Comparison of ENCODE assay signal across 29 cellular contexts in the genomic region with DNA sequence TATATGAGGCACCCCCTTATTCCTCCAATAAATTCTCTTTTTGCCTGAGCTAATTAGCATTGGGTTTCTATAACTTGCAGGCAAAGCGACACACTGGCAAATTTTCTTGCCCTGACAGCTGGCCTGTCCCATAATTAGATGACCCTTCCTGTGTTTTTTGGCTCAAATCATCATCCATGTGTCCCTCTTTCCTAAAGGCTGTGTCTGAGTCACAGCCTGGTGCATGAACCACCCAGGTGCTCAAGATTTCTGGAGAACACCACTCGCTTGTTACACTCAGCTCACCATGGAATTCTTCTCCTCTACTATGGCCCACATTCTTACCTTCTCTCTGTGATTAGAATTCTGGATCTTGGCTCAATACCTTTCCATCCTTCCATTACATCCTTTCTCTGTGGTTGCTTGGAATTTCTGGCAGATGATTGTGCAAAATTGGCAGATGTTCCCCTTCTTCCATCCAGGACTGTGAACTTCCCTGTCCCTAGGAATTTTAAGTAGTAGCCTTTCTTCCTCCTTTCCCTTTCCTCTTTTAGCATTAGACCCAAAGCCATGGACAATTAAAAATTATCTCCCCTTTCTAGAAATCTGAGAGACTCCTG.
DNase-seq lines count a peak whose midpoint lies in the region; ATAC-seq, FAIRE-seq and TF ChIP-seq lines count a peak whose summit lies in the region.
"Had no signal": no experiment of that assay in that cellular context is flagged by ENCODE, and none has a peak within 500 bp of the region (broad histone marks: within the 10 kb centered on the region; RNA-seq: fewer than 3 reads in every experiment).

No MANE protein-coding gene starts in this region.

- no peak overlapping the region for H3K4me2 ChIP-seq in SK-N-SH

- 91% methylated on average over 2 of the region's 2 CpGs for WGBS in SK-N-SH (ENCODE audit: low lambda C conversion rate)

- POLR2A ChIA-PET in SK-N-SH (lab: Yijun Ruan, JAX): no interaction called here

- H3K36me3 Mint-ChIP-seq in brain (no peaks in the 10 kb centered on the region), glutamatergic neuron (ENCODE audit: unreplicated experiment) (no peaks in the 10 kb centered on the region)
- H3K36me3 Mint-ChIP-seq: naive B cell had no signal

- FAIRE-seq in urothelium cell line (lab: Jason Lieb, UNC): no peak
- FAIRE-seq: A204.1 had no signal

- H3K79me2 ChIP-seq in SK-N-SH (ENCODE audit: insufficient read depth): no peaks in the 10 kb centered on the region

- ATAC-seq in SK-N-SH treated with all-trans-retinoic acid at 6 μM for 48 hours (no peak; the same call in 2 of the 3 replicates), HG03095 (IDR thresholded peaks at IDR 0.05; ENCODE audit: unreplicated experiment) (no peak), HG03159 (IDR thresholded peaks at IDR 0.05; ENCODE audit: unreplicated experiment) (no peak)
- ATAC-seq: gastroesophageal sphincter, left lobe of liver had no signal

- H3K4me3 ChIP-seq in SK-N-SH (ENCODE audit: low read depth in 2 of 2, low read length in 1 of 2): no peak overlapping the region
- H3K4me3 ChIP-seq: cardiac muscle cell, gastroesophageal sphincter, tibial artery had no signal

- no peak for TF ChIP-seq EP300 in SK-N-SH (IDR thresholded peaks at IDR 0.05; ENCODE audit: borderline replicate concordance in 1 of 2, low read depth in 1 of 2, low read length in 1 of 2)

- no peaks in the 10 kb centered on the region for H3K36me3 ChIP-seq in SK-N-SH (replicated peaks in 1 of 2; ENCODE audit: control insufficient read depth in 1 of 2, insufficient read depth in 2 of 2, low read length in 1 of 2)
- H3K36me3 ChIP-seq: cardiac muscle cell, gastroesophageal sphincter, tibial artery had no signal

- H3K9me3 Mint-ChIP-seq in brain: peaks cover 0 to 4% (median 0%) of the 10 kb centered on the region in 5 experiments
- H3K9me3 Mint-ChIP-seq in glutamatergic neuron (ENCODE audit: unreplicated experiment): peaks cover 4% of the 10 kb centered on the region
- H3K9me3 Mint-ChIP-seq: H9 had no signal

- H3K27me3 ChIP-seq in SK-N-SH (ENCODE audit: insufficient read depth): no peaks in the 10 kb centered on the region
- H3K27me3 ChIP-seq: cardiac muscle cell, gastroesophageal sphincter, tibial artery had no signal

- H3K4me3 Mint-ChIP-seq in brain: no peak overlapping the region
- peak overlapping the region; percentile 45 for H3K4me3 Mint-ChIP-seq in glutamatergic neuron (ENCODE audit: unreplicated experiment)
- H3K4me3 Mint-ChIP-seq: activated CD4-positive, alpha-beta T cell treated with anti-CD3 and anti-CD28 coated beads, Interleukin-2, amount 10 ng/mL, durations not matched to agents 7 days and 5 days; activated T-cell treated with anti-CD3 and anti-CD28 coated beads, Interleukin-2, amount 50 U/mL, for 24 hours; H9; naive B cell had no signal

- H3K27ac Mint-ChIP-seq in brain (peak overlapping the region in 3 of 5 experiments; percentile 26 to 52 (median 49)), glutamatergic neuron (ENCODE audit: unreplicated experiment) (peak overlapping the region; percentile 45)
- H3K27ac Mint-ChIP-seq: activated CD4-positive, alpha-beta T cell treated with anti-CD3 and anti-CD28 coated beads, Interleukin-2, amount 10 ng/mL, durations not matched to agents 7 days and 5 days; activated T-cell treated with anti-CD3 and anti-CD28 coated beads, Interleukin-2, amount 50 U/mL, for 24 hours; H9; naive B cell had no signal

- peaks cover 0 to 18% of the 10 kb centered on the region in 2 experiments; a peak in 2 of 4 replicates for H3K4me1 ChIP-seq in SK-N-SH (ENCODE audit: control insufficient read depth in 1 of 2, insufficient read depth in 2 of 2, low read depth in 1 of 2, low read length in 1 of 2)

- no peaks in the 10 kb centered on the region for H4K20me1 ChIP-seq in SK-N-SH (ENCODE audit: insufficient read depth)

- H3K9me2 ChIP-seq in SK-N-SH: no peaks in the 10 kb centered on the region

- no peak overlapping the region for H2AFZ ChIP-seq in SK-N-SH (ENCODE audit: low read depth)

- H3K27me3 Mint-ChIP-seq in brain (no peaks in the 10 kb centered on the region), glutamatergic neuron (ENCODE audit: unreplicated experiment) (peaks cover 4% of the 10 kb centered on the region)
- H3K27me3 Mint-ChIP-seq: activated T-cell treated with anti-CD3 and anti-CD28 coated beads, Interleukin-2, amount 50 U/mL, for 24 hours had no signal

- TF ChIP-seq RAD21 in SK-N-SH (IDR thresholded peaks at IDR 0.05; ENCODE audit: low read length): no peak

- CTCF ChIA-PET in SK-N-SH (lab: Yijun Ruan, JAX): interaction anchor here (0.9 to 2.9 kb wide), 3 partner anchors 40 to 213 kb away, joined by 4 to 10 read pairs (median 6); no protein-coding TSS in a partner anchor

- H3F3A ChIP-seq in SK-N-SH (replicated peaks; ENCODE audit: insufficient read depth): peaks cover 4% of the 10 kb centered on the region

- peaks cover 67% of the 10 kb centered on the region for H3K4me1 Mint-ChIP-seq in brain
- H3K4me1 Mint-ChIP-seq in glutamatergic neuron (ENCODE audit: low read depth, unreplicated experiment): peaks cover 45% of the 10 kb centered on the region

- no peaks in the 10 kb centered on the region for H3K9me3 ChIP-seq in SK-N-SH
- H3K9me3 ChIP-seq: gastroesophageal sphincter, tibial artery had no signal

- H3K9ac ChIP-seq in SK-N-SH: no peak overlapping the region

- TF ChIP-seq CTCF in SK-N-SH (IDR thresholded peaks at IDR 0.05): no peak
- no peak for TF ChIP-seq CTCF in brain (conservative IDR thresholded peaks at IDR 0.05)
- TF ChIP-seq CTCF in glutamatergic neuron (IDR thresholded peaks at IDR 0.05; ENCODE audit: partially characterized antibody, unreplicated experiment): no peak

- no peak for DNase-seq in SK-N-SH
- no peak for DNase-seq in glutamatergic neuron
- peak; percentile 5 for DNase-seq in urothelium cell line (ENCODE audit: low spot score)
- no peak for DNase-seq in NOMO-1 (lab: John Stamatoyannopoulos, UW; ENCODE audit: unreplicated experiment in 2 of 2)
- DNase-seq: activated CD4-positive, alpha-beta T cell treated with anti-CD3 and anti-CD28 coated beads, Interleukin-2, amount 10 ng/mL, durations not matched to agents 7 days and 5 days; activated gamma-delta T cell treated with Interleukin-2 at 50 U/mL for 16 hours; activated T-cell treated with anti-CD3 and anti-CD28 coated beads, Interleukin-2, amount 50 U/mL, for 24 hours; cortex of kidney; DMS53; GDM1; H9; hypothalamus; KG1; mesenchymal stem cell; naive B cell; NCI-H1436; occipital lobe; retina; Right ventricle myocardium superior; stimulated activated CD4-positive, alpha-beta T cell treated with anti-CD3 and anti-CD28 coated beads, Interleukin-2, amount 100 ng/mL, for 24 hours; tibial artery had no signal

- H3K27ac ChIP-seq in SK-N-SH (ENCODE audit: low read depth in 2 of 2, low read length in 1 of 2): no peak overlapping the region
- H3K27ac ChIP-seq: cardiac muscle cell, gastroesophageal sphincter, tibial artery had no signal

TF ChIP-seq in SK-N-SH, 30 proteins besides CTCF, POLR2A, EP300 and RAD21:
- TF ChIP-seq NFIC (IDR thresholded peaks at IDR 0.05; ENCODE audit: borderline replicate concordance): peak; percentile 18; the same call in 1 of the 2 replicates
- TF ChIP-seq RCOR1 (IDR thresholded peaks at IDR 0.05; ENCODE audit: low read length): no peak
- TF ChIP-seq SIN3A (IDR thresholded peaks at IDR 0.05; ENCODE audit: borderline replicate concordance, low read depth, low read length): no peak
- TF ChIP-seq, protein P1, sequence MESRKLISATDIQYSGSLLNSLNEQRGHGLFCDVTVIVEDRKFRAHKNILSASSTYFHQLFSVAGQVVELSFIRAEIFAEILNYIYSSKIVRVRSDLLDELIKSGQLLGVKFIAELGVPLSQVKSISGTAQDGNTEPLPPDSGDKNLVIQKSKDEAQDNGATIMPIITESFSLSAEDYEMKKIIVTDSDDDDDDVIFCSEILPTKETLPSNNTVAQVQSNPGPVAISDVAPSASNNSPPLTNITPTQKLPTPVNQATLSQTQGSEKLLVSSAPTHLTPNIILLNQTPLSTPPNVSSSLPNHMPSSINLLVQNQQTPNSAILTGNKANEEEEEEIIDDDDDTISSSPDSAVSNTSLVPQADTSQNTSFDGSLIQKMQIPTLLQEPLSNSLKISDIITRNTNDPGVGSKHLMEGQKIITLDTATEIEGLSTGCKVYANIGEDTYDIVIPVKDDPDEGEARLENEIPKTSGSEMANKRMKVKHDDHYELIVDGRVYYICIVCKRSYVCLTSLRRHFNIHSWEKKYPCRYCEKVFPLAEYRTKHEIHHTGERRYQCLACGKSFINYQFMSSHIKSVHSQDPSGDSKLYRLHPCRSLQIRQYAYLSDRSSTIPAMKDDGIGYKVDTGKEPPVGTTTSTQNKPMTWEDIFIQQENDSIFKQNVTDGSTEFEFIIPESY (IDR thresholded peaks at IDR 0.05; ENCODE audit: borderline replicate concordance, low read depth): no peak
- no peak for TF ChIP-seq ELF1 (IDR thresholded peaks at IDR 0.05)
- TF ChIP-seq YY1 (IDR thresholded peaks at IDR 0.05; ENCODE audit: low read depth): no peak

TF ChIP-seq in SK-N-SH treated with all-trans-retinoic acid at 6 μM for 48 hours, 23 proteins besides CTCF, POLR2A, EP300 and RAD21 (continues in another document):
- TF ChIP-seq, protein P2, sequence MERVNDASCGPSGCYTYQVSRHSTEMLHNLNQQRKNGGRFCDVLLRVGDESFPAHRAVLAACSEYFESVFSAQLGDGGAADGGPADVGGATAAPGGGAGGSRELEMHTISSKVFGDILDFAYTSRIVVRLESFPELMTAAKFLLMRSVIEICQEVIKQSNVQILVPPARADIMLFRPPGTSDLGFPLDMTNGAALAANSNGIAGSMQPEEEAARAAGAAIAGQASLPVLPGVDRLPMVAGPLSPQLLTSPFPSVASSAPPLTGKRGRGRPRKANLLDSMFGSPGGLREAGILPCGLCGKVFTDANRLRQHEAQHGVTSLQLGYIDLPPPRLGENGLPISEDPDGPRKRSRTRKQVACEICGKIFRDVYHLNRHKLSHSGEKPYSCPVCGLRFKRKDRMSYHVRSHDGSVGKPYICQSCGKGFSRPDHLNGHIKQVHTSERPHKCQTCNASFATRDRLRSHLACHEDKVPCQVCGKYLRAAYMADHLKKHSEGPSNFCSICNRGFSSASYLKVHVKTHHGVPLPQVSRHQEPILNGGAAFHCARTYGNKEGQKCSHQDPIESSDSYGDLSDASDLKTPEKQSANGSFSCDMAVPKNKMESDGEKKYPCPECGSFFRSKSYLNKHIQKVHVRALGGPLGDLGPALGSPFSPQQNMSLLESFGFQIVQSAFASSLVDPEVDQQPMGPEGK (CRISPR knock-in tag; IDR thresholded peaks at IDR 0.05; ENCODE audit: borderline replicate concordance): no peak
- TF ChIP-seq ZFP30 (CRISPR knock-in tag; IDR thresholded peaks at IDR 0.05): no peak
- TF ChIP-seq ZNF70 (CRISPR knock-in tag; IDR thresholded peaks at IDR 0.05): no peak
- TF ChIP-seq OSR1 (CRISPR knock-in tag; IDR thresholded peaks at IDR 0.05): no peak
- TF ChIP-seq SNAI2 (CRISPR knock-in tag; IDR thresholded peaks at IDR 0.05): no peak
- TF ChIP-seq ZNF565 (CRISPR knock-in tag; conservative IDR thresholded peaks at IDR 0.05; ENCODE audit: low read depth): no peak
- no peak for TF ChIP-seq ISL1 (CRISPR knock-in tag; IDR thresholded peaks at IDR 0.05)
- no peak for TF ChIP-seq ZNF8 (CRISPR knock-in tag; IDR thresholded peaks at IDR 0.05)
- no peak for TF ChIP-seq TCF4 (CRISPR knock-in tag; IDR thresholded peaks at IDR 0.05; ENCODE audit: borderline replicate concordance)
